In the genomic region with DNA sequence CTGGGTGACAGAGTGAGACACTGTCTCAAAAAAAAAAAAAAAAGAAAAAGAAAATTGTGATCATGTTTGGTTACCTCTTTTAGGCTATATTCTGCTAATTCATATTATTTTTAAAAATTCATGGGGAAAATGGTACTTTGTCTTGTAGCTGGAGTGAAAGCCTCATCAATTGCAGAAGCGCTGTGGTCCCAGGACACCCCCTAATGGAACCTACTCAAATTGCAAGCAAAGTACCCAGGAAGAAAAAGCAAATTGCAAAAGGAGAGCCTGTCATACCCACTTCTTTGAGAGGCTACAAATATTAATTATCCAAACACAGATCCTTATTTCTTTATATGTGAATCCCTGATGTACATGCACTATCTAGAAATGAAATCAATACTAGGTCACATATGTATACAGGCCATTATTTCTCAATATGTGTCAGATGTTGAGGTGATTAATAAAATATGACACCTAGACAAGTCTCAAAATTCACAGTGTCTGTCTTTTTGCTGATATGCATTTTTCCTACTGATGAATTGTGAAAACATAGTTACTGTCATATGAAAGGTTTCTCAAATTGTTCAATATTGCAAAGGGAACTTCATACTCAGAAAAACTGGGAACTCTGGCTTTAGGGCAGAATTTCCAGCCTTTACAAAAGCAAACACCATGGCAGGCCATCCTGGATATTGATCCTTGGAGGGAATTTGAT, we compare ENCODE assay signal across 22 cellular contexts. TPM values are rescaled to one million over a fixed set of nuclear protein-coding genes. Genes with fewer than 3 reads are reported as not detected.
DNase-seq lines count a peak whose midpoint lies in the region; ATAC-seq and TF ChIP-seq lines count a peak whose summit lies in the region.
"Had no signal": no experiment of that assay in that cellular context is flagged by ENCODE, and none has a peak within 500 bp of the region (broad histone marks: within the 10 kb centered on the region; RNA-seq: fewer than 3 reads in every experiment).

No MANE protein-coding gene starts in this region.

- no peaks in the 10 kb centered on the region for H3K4me1 Mint-ChIP-seq in neural crest cell
- no peaks in the 10 kb centered on the region for H3K4me1 Mint-ChIP-seq in CD4-positive, alpha-beta T cell (ENCODE audit: low read depth)
- H3K4me1 Mint-ChIP-seq: activated naive CD8-positive, alpha-beta T cell treated with anti-CD3 and anti-CD28 coated beads for 36 hours had no signal

- CTCF ChIA-PET in CD4-positive, alpha-beta T cell (lab: Charles Lee), result no interaction called here

- H4K20me1 ChIP-seq in KMS-11 (ENCODE audit: insufficient read depth), result no peaks in the 10 kb centered on the region

- H3K9me3 Mint-ChIP-seq in neural crest cell, result peaks cover 6% of the 10 kb centered on the region
- H3K9me3 Mint-ChIP-seq in CD4-positive, alpha-beta T cell, result no peaks in the 10 kb centered on the region
- H3K9me3 Mint-ChIP-seq: activated naive CD8-positive, alpha-beta T cell treated with anti-CD3 and anti-CD28 coated beads for 36 hours; activated T-cell treated with anti-CD3 and anti-CD28 coated beads, Interleukin-2, amount 50 U/mL, for 4 hours; natural killer cell treated with Interleukin-12 subunit alpha and Interleukin-12 subunit beta and Interleukin-15 and Interleukin-18, amount 100 ng/mL, for 72 hours; T-helper 1 cell treated with Interleukin-12 subunit alpha and Interleukin-12 subunit beta and Interleukin-4 antibody, amounts not matched to agents 30 μg/mL and 1 μg/mL, for 36 hours had no signal

- H3K9ac ChIP-seq in KMS-11, result no peak overlapping the region

- no peaks in the 10 kb centered on the region for H3K27me3 Mint-ChIP-seq in neural crest cell (ENCODE audit: low read depth)
- peaks cover 4% of the 10 kb centered on the region for H3K27me3 Mint-ChIP-seq in CD4-positive, alpha-beta T cell

- H3K27ac Mint-ChIP-seq in neural crest cell (ENCODE audit: unreplicated experiment), result no peak overlapping the region
- H3K27ac Mint-ChIP-seq in CD4-positive, alpha-beta T cell, result no peak overlapping the region
- H3K27ac Mint-ChIP-seq: natural killer cell treated with Interleukin-12 subunit alpha and Interleukin-12 subunit beta and Interleukin-15 and Interleukin-18, amount 100 ng/mL, for 72 hours; T-helper 1 cell treated with Interleukin-12 subunit alpha and Interleukin-12 subunit beta and Interleukin-4 antibody, amounts not matched to agents 30 μg/mL and 1 μg/mL, for 36 hours had no signal

- H3K27ac ChIP-seq in KMS-11, result no peak overlapping the region
- H3K27ac ChIP-seq in CD4-positive, alpha-beta T cell (ENCODE audit: low read depth, low read length), result no peak overlapping the region
- H3K27ac ChIP-seq: Peyer's patch, thoracic aorta had no signal

- H3K36me3 ChIP-seq in KMS-11 (ENCODE audit: insufficient read depth), result no peaks in the 10 kb centered on the region
- H3K36me3 ChIP-seq: Peyer's patch, thoracic aorta had no signal

- H3K4me1 ChIP-seq in KMS-11 (ENCODE audit: low read depth, poor library complexity, severe bottlenecking), result no peaks in the 10 kb centered on the region
- H3K4me1 ChIP-seq: Peyer's patch had no signal

- no peaks in the 10 kb centered on the region for H3K36me3 Mint-ChIP-seq in neural crest cell (ENCODE audit: low read depth)
- H3K36me3 Mint-ChIP-seq in CD4-positive, alpha-beta T cell (ENCODE audit: low read depth), result no peaks in the 10 kb centered on the region
- H3K36me3 Mint-ChIP-seq: activated naive CD8-positive, alpha-beta T cell treated with anti-CD3 and anti-CD28 coated beads for 36 hours; natural killer cell treated with Interleukin-12 subunit alpha and Interleukin-12 subunit beta and Interleukin-15 and Interleukin-18, amount 100 ng/mL, for 72 hours had no signal

- no peaks in the 10 kb centered on the region for H3K79me2 ChIP-seq in KMS-11 (ENCODE audit: insufficient read depth, low read depth)

- ATAC-seq in CD4-positive, alpha-beta T cell (ENCODE audit: poor library complexity), result no peak
- ATAC-seq: activated T-cell treated with anti-CD3 and anti-CD28 coated beads, Interleukin-2, amount 50 U/mL, for 4 hours; natural killer cell treated with Interleukin-12 subunit alpha and Interleukin-12 subunit beta and Interleukin-15 and Interleukin-18, amount 100 ng/mL, for 72 hours; sciatic nerve had no signal

- H3K4me3 Mint-ChIP-seq in neural crest cell, result no peak overlapping the region
- no peak overlapping the region for H3K4me3 Mint-ChIP-seq in CD4-positive, alpha-beta T cell
- H3K4me3 Mint-ChIP-seq: activated naive CD8-positive, alpha-beta T cell treated with anti-CD3 and anti-CD28 coated beads for 36 hours; activated T-cell treated with anti-CD3 and anti-CD28 coated beads, Interleukin-2, amount 50 U/mL, for 4 hours; natural killer cell treated with Interleukin-12 subunit alpha and Interleukin-12 subunit beta and Interleukin-15 and Interleukin-18, amount 100 ng/mL, for 72 hours; T-helper 1 cell treated with Interleukin-12 subunit alpha and Interleukin-12 subunit beta and Interleukin-4 antibody, amounts not matched to agents 30 μg/mL and 1 μg/mL, for 36 hours had no signal

- no peak overlapping the region for H2AFZ ChIP-seq in KMS-11 (ENCODE audit: low read depth)

- no peaks in the 10 kb centered on the region for H3K9me3 ChIP-seq in CD4-positive, alpha-beta T cell (ENCODE audit: control insufficient read depth, low read length)
- H3K9me3 ChIP-seq: Peyer's patch, thoracic aorta had no signal

- in situ Hi-C loops in GM13977 (cut with MboI; ENCODE audit: low pct_unique_long_range_greater_than_20kb, low sequenced_read_pairs, unreplicated experiment), result no loop called here

- H3K4me3 ChIP-seq in KMS-11 (IDR thresholded peaks at IDR 0.05; ENCODE audit: insufficient read depth, low read depth, low read length) (no peak overlapping the region), WI38 (ENCODE audit: low read depth, low read length) (no peak overlapping the region)
- H3K4me3 ChIP-seq: lung, Peyer's patch, thoracic aorta had no signal

- TF ChIP-seq CTCF in KMS-11 (conservative IDR thresholded peaks at IDR 0.05; ENCODE audit: low read depth, low read length), result 0 out of 2 replicates have a peak, but pooled peaks have one; percentile 21
- peak; percentile 15; the same call in 1 of the 2 replicates for TF ChIP-seq CTCF in WI38 (IDR thresholded peaks at IDR 0.05; ENCODE audit: low read depth, low read length)
- TF ChIP-seq CTCF in neural crest cell (conservative IDR thresholded peaks at IDR 0.05), result peak; percentile 42
- no peak for TF ChIP-seq CTCF in GM13977 (IDR thresholded peaks at IDR 0.05; ENCODE audit: extremely low read depth, insufficient read depth, missing control alignments)
- no peak for TF ChIP-seq CTCF in CD4-positive, alpha-beta T cell (IDR thresholded peaks at IDR 0.05)

- POLR2A ChIA-PET in CD4-positive, alpha-beta T cell (lab: Charles Lee), result no interaction called here

- H3K4me2 ChIP-seq in KMS-11, result no peak overlapping the region

- DNase-seq in DMS79 treated with DMSO at 0.1 percent for 48 hours (lab: John Stamatoyannopoulos, UW) (peak; percentile 54), DMS79 (lab: John Stamatoyannopoulos, UW) (no peak), neural crest cell (ENCODE audit: low read depth, low spot score) (no peak), NOMO-1 (lab: John Stamatoyannopoulos, UW; ENCODE audit: unreplicated experiment in 2 of 2) (no peak), GM13977 (ENCODE audit: low spot score) (no peak)
- no peak for DNase-seq in CD4-positive, alpha-beta T cell
- DNase-seq: activated CD4-positive, alpha-beta T cell treated with anti-CD3 and anti-CD28 coated beads, Interleukin-2, amount 50 U/mL, for 1 hour; activated naive CD8-positive, alpha-beta T cell treated with anti-CD3 and anti-CD28 coated beads for 36 hours; activated T-cell treated with anti-CD3 and anti-CD28 coated beads, Interleukin-2, amount 50 U/mL, for 4 hours; effector memory CD4-positive, alpha-beta T cell; NCI-H1694 treated with DMSO at 0.1 percent for 48 hours; NCI-H510A treated with DMSO at 0.1 percent for 48 hours; Peyer's patch; stimulated activated CD4-positive, alpha-beta T cell treated with anti-CD3 and anti-CD28 coated beads, Interleukin-4, amount 100 ng/mL, for 1 hour had no signal

- H3K27me3 ChIP-seq in KMS-11 (ENCODE audit: insufficient read depth, low read depth), result no peaks in the 10 kb centered on the region
- no peaks in the 10 kb centered on the region for H3K27me3 ChIP-seq in CD4-positive, alpha-beta T cell (ENCODE audit: control insufficient read depth, insufficient read depth, low read length)
- H3K27me3 ChIP-seq: Peyer's patch had no signal

- intact Hi-C loops in CD4-positive, alpha-beta T cell (cut with DNase I, micrococcal nuclease), result no loop called here

RNA-seq across cellular contexts. Expression of gene CRACDL, which starts 12.6 kb away (rescaled TPM):
- total RNA-seq in neural crest cell, result 0.37 and 0.48 TPM in 2 replicates
- total RNA-seq in CD4-positive, alpha-beta T cell, result 1 to 10 TPM in 1 of 2 experiments, under 1 TPM in 1; 0.36 to 1.5 TPM
- total RNA-seq: fibroblast of villous mesenchyme had no signal

Comparison
In these comparisons a context has a peak if more than half of its experiments do, and no peak if none do; other contexts are left out.
1. CTCF ChIP-seq: peak in KMS-11 (single experiment), WI38 (single experiment) and neural crest cell (single experiment); none in GM13977 (single experiment) and CD4-positive, alpha-beta T cell (single experiment).